In the genomic region with DNA sequence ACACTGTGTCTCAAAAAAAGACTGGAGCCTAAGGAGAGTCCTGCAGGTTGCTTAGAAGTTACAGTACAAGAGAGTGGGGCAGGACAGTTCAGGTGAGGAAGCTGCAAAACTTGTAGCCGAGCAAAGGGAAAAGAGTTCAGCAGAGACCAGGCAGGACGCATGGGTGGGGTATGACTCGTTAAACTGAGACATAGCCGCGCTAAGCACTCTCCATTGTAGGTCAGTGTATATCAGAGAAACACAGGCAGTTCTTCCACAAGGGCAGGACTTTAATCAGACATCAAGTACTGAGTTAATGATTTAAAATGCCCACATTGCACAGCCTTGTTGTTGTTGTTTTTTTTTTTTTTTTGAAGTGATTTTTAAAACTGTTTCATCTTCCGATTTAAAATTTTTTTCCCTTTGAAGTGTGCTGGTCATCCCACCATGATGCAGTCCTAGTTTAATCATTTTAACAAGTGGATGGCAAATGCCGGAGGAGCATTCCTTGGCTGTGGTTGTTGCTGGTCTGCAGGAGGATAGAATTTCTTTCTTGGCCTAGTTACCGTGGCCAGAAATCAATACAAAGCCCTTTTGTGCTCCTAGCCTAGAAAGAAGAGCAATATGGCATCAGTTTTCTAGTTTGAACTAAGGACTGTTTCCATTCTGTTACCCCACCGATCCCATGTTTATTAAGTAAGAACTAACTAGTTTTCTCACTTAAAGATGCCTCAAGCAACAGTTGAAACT, we compare ENCODE assay signal across 27 cellular contexts. TPM values are rescaled to one million over a fixed set of nuclear protein-coding genes. Genes with fewer than 3 reads are reported as not detected.
DNase-seq lines count a peak whose midpoint lies in the region; ATAC-seq lines count a peak whose summit lies in the region.
"Had no signal": no experiment of that assay in that cellular context is flagged by ENCODE, and none has a peak within 500 bp of the region (broad histone marks: within the 10 kb centered on the region; RNA-seq: fewer than 3 reads in every experiment).

No MANE protein-coding gene starts in this region.

- no peak overlapping the region for H3K4me3 ChIP-seq in mesendoderm (ENCODE audit: low read length)
- H3K4me3 ChIP-seq: esophagus muscularis mucosa, gastroesophageal sphincter, HAP-1, lung, spleen, vagina had no signal

- H3K9ac ChIP-seq in mesendoderm (ENCODE audit: low read length), result no peak overlapping the region
- H3K9ac ChIP-seq: SK-N-SH had no signal

- no CpG with 5 or more reads among the region's 9 CpGs for WGBS in mesendoderm (ENCODE audit: extremely low coverage, insufficient coverage, low lambda C conversion rate)

- no peak overlapping the region for H3K4me2 ChIP-seq in mesendoderm (ENCODE audit: low read length)
- H3K4me2 ChIP-seq: SK-N-SH had no signal

- peaks cover 13% of the 10 kb centered on the region for H3K36me3 ChIP-seq in mesendoderm (ENCODE audit: control insufficient read depth, insufficient read depth, low read length)

- H3K79me2 ChIP-seq in mesendoderm (ENCODE audit: control insufficient read depth, insufficient read depth, low read length), result no peaks in the 10 kb centered on the region

- ATAC-seq in GM19324 (IDR thresholded peaks at IDR 0.05; ENCODE audit: low FRiP score, unreplicated experiment), result no peak
- ATAC-seq: activated naive CD8-positive, alpha-beta T cell treated with anti-CD3 and anti-CD28 coated beads, Interleukin-2, amount 50 U/mL, for 24 hours; effector memory CD8-positive, alpha-beta T cell; gastroesophageal sphincter; stimulated activated naive B cell treated with anti-CD40 and anti-IgM and Interleukin-4, amounts not matched to agents 10 μg/mL and 1 μg/mL and 100 μg/mL, for 72 hours had no signal

- H2BK5ac ChIP-seq in mesendoderm (ENCODE audit: low read length), result no peak overlapping the region

- no peak overlapping the region for H3K18ac ChIP-seq in mesendoderm (ENCODE audit: low read length)

- no peaks in the 10 kb centered on the region for H3K4me1 Mint-ChIP-seq in activated naive CD4-positive, alpha-beta T cell treated with anti-CD3 and anti-CD28 coated beads, Interleukin-2, amount 10 ng/mL, durations not matched to agents 7 days and 5 days

- no peak overlapping the region for H2BK120ac ChIP-seq in mesendoderm (ENCODE audit: low read depth, low read length)

- H2AK5ac ChIP-seq in mesendoderm (ENCODE audit: low read length), result no peak overlapping the region

- H3K27ac ChIP-seq in mesendoderm (ENCODE audit: low read depth, low read length), result no peak overlapping the region
- H3K27ac ChIP-seq in temporal lobe (ENCODE audit: low read depth, low read length), result peak overlapping the region; percentile 21
- H3K27ac ChIP-seq: brain microvascular endothelial cell, esophagus muscularis mucosa, gastroesophageal sphincter, spleen, vagina had no signal

- peak overlapping the region; percentile 52 for H3K27ac Mint-ChIP-seq in activated naive CD4-positive, alpha-beta T cell treated with anti-CD3 and anti-CD28 coated beads, Interleukin-2, amount 10 ng/mL, durations not matched to agents 7 days and 5 days
- H3K27ac Mint-ChIP-seq: activated naive CD8-positive, alpha-beta T cell treated with anti-CD3 and anti-CD28 coated beads, Interleukin-2, amount 50 U/mL, for 24 hours; stimulated activated naive B cell treated with anti-CD40 and anti-IgM and Interleukin-4, amounts not matched to agents 10 μg/mL and 1 μg/mL and 100 μg/mL, for 72 hours had no signal

- H3K27me3 Mint-ChIP-seq in activated naive CD4-positive, alpha-beta T cell treated with anti-CD3 and anti-CD28 coated beads, Interleukin-2, amount 10 ng/mL, durations not matched to agents 7 days and 5 days, result no peaks in the 10 kb centered on the region
- H3K27me3 Mint-ChIP-seq: activated naive CD8-positive, alpha-beta T cell treated with anti-CD3 and anti-CD28 coated beads, Interleukin-2, amount 50 U/mL, for 24 hours; effector memory CD8-positive, alpha-beta T cell; stimulated activated naive B cell treated with anti-CD40 and anti-IgM and Interleukin-4, amounts not matched to agents 10 μg/mL and 1 μg/mL and 100 μg/mL, for 72 hours had no signal

- H3K4me1 ChIP-seq in mesendoderm (ENCODE audit: control insufficient read depth, low read depth, low read length), result no peaks in the 10 kb centered on the region
- H3K4me1 ChIP-seq: BE2C, esophagus muscularis mucosa, gastroesophageal sphincter, HAP-1, vagina had no signal

- H3K4ac ChIP-seq in mesendoderm (ENCODE audit: low read depth, low read length), result no peak overlapping the region

- H2BK15ac ChIP-seq in mesendoderm (replicated peaks; ENCODE audit: low read depth), result no peak overlapping the region

- H4K5ac ChIP-seq in mesendoderm (ENCODE audit: low read length), result no peak overlapping the region

- no peak overlapping the region for H3K56ac ChIP-seq in mesendoderm (ENCODE audit: low read length)

- H3K79me1 ChIP-seq in mesendoderm (ENCODE audit: low read length), result no peaks in the 10 kb centered on the region

- CTCF ChIA-PET in activated naive CD4-positive, alpha-beta T cell treated with anti-CD3 and anti-CD28 coated beads, Interleukin-2, amount 10 ng/mL, durations not matched to agents 7 days and 5 days (lab: Charles Lee), result interaction anchor here (0.7 kb wide), 1 partner anchor 12 kb away, joined by 3 read pairs; no protein-coding TSS in a partner anchor

- no peaks in the 10 kb centered on the region for H3K9me3 Mint-ChIP-seq in activated naive CD4-positive, alpha-beta T cell treated with anti-CD3 and anti-CD28 coated beads, Interleukin-2, amount 10 ng/mL, durations not matched to agents 7 days and 5 days
- H3K9me3 Mint-ChIP-seq: activated naive CD8-positive, alpha-beta T cell treated with anti-CD3 and anti-CD28 coated beads, Interleukin-2, amount 50 U/mL, for 24 hours; effector memory CD8-positive, alpha-beta T cell; stimulated activated naive B cell treated with anti-CD40 and anti-IgM and Interleukin-4, amounts not matched to agents 10 μg/mL and 1 μg/mL and 100 μg/mL, for 72 hours had no signal

- no peak for DNase-seq in activated naive CD4-positive, alpha-beta T cell treated with anti-CD3 and anti-CD28 coated beads, Interleukin-2, amount 10 ng/mL, durations not matched to agents 7 days and 5 days
- no peak for DNase-seq in activated naive CD4-positive, alpha-beta T cell treated with Interleukin-2 at 50 U/mL for 16 hours
- DNase-seq in epidermal melanocyte (ENCODE audit: insufficient read length, low spot score), result peak; percentile 42
- peak; percentile 12 for DNase-seq in mesendoderm
- no peak for DNase-seq in SHP77 (lab: John Stamatoyannopoulos, UW)
- DNase-seq in NCI-H69 (lab: John Stamatoyannopoulos, UW), result no peak
- DNase-seq: activated effector memory CD4-positive, alpha-beta T cell treated with anti-CD3 and anti-CD28 coated beads, Interleukin-2, amount 50 U/mL, for 16 hours; activated naive CD8-positive, alpha-beta T cell treated with anti-CD3 and anti-CD28 coated beads, Interleukin-2, amount 50 U/mL, for 24 hours; BE2C; brain microvascular endothelial cell; DND-41; effector memory CD8-positive, alpha-beta T cell; NCI-H526 treated with DMSO at 0.1 percent for 48 hours; occipital lobe; RPMI8226; SK-N-SH; spleen; stimulated activated CD4-positive, alpha-beta T cell treated with anti-CD3 and anti-CD28 coated beads, Interleukin-2, amount 100 ng/mL, for 48 hours; stimulated activated naive B cell treated with anti-CD40 and anti-IgM and Interleukin-4, amounts not matched to agents 10 μg/mL and 1 μg/mL and 100 μg/mL, for 72 hours; T-helper 2 cell had no signal

- no peak overlapping the region for H3K23ac ChIP-seq in mesendoderm (ENCODE audit: low read length)

- no peaks in the 10 kb centered on the region for H3K27me3 ChIP-seq in mesendoderm (ENCODE audit: insufficient read depth, low read length, poor library complexity)
- H3K27me3 ChIP-seq: BE2C, brain microvascular endothelial cell, esophagus muscularis mucosa, gastroesophageal sphincter, spleen, vagina had no signal

- no peak overlapping the region for H4K8ac ChIP-seq in mesendoderm (ENCODE audit: low read depth, low read length)

- H3K4me3 Mint-ChIP-seq in activated naive CD4-positive, alpha-beta T cell treated with anti-CD3 and anti-CD28 coated beads, Interleukin-2, amount 10 ng/mL, durations not matched to agents 7 days and 5 days, result no peak overlapping the region
- H3K4me3 Mint-ChIP-seq: activated naive CD8-positive, alpha-beta T cell treated with anti-CD3 and anti-CD28 coated beads, Interleukin-2, amount 50 U/mL, for 24 hours; effector memory CD8-positive, alpha-beta T cell; stimulated activated naive B cell treated with anti-CD40 and anti-IgM and Interleukin-4, amounts not matched to agents 10 μg/mL and 1 μg/mL and 100 μg/mL, for 72 hours had no signal

- peaks cover 58% of the 10 kb centered on the region for H3K36me3 Mint-ChIP-seq in activated naive CD4-positive, alpha-beta T cell treated with anti-CD3 and anti-CD28 coated beads, Interleukin-2, amount 10 ng/mL, durations not matched to agents 7 days and 5 days

RNA-seq across cellular contexts. Expression of gene LAP3, which starts 10.3 kb away (rescaled TPM):
- polyA plus RNA-seq in mesendoderm (2013, experiment 1 of 2), result 45.8 TPM
- polyA plus RNA-seq in mesendoderm (2013, experiment 2 of 2), result 46.7 TPM
- 34.4 TPM for total RNA-seq in temporal lobe

RNA-seq across cellular contexts. Expression of gene MED28, which starts 27.2 kb away (rescaled TPM):
- 28.4 TPM for polyA plus RNA-seq in mesendoderm (2013, experiment 1 of 2)
- 26.4 TPM for polyA plus RNA-seq in mesendoderm (2013, experiment 2 of 2)
- 30.7 TPM for total RNA-seq in temporal lobe

Comparison
In these comparisons a context has a peak if more than half of its experiments do, and no peak if none do; other contexts are left out.
1. DNase-seq: peak in epidermal melanocyte (single experiment) and mesendoderm (single experiment); none in activated naive CD4-positive, alpha-beta T cell treated with anti-CD3 and anti-CD28 coated beads, Interleukin-2, amount 10 ng/mL, durations not matched to agents 7 days and 5 days (single experiment), activated naive CD4-positive, alpha-beta T cell treated with Interleukin-2 at 50 U/mL for 16 hours (single experiment), SHP77 (0 of 2) and NCI-H69 (single experiment).